Comparison of ENCODE assay signal across 21 cellular contexts in genomic region chr16:31377210-31377903, GRCh38. TPM values are rescaled to one million over a fixed set of nuclear protein-coding genes. Genes with fewer than 3 reads are reported as not detected.
DNase-seq lines count a peak whose midpoint lies in the region; ATAC-seq, FAIRE-seq and TF ChIP-seq lines count a peak whose summit lies in the region.
"Had no signal": no experiment of that assay in that cellular context is flagged by ENCODE, and none has a peak within 500 bp of the region (broad histone marks: within the 10 kb centered on the region; RNA-seq: fewer than 3 reads in every experiment).

No MANE protein-coding gene starts in this region.

- no peaks in the 10 kb centered on the region for H3K36me3 Mint-ChIP-seq in CD8-positive, alpha-beta memory T cell
- H3K36me3 Mint-ChIP-seq in T-helper 17 cell (ENCODE audit: low read depth): no peaks in the 10 kb centered on the region

- POLR2A ChIA-PET in CD8-positive, alpha-beta memory T cell (lab: Charles Lee): interaction anchor here (0.7 kb wide), 1 partner anchor 208 kb away, joined by 3 read pairs; no protein-coding TSS in a partner anchor

- intact Hi-C loops in kidney (cut with DNase I): no loop called here

- peak in 1 of 5 donors; percentile 41 for DNase-seq in CD8-positive, alpha-beta memory T cell
- DNase-seq in T-helper 17 cell (no peak), kidney (peak; percentile 53), small intestine (peak; percentile 31), SJCRH30 (no peak)
- DNase-seq in stimulated activated CD4-positive, alpha-beta T cell treated with anti-CD3 and anti-CD28 coated beads, Interleukin-15, amount 100 ng/mL, for 24 hours: no peak
- DNase-seq: COR-L47, GF-D8, NCI-H1092 treated with DMSO at 0.1 percent for 48 hours, NCI-H1694, NCI-H345, NCI-H69, SHP77 treated with DMSO at 0.1 percent for 48 hours had no signal

- WGBS in small intestine, 3 donors: 12 to 50% (median 21%) methylated on average over 7 of the region's 7 CpGs

- ATAC-seq in T-helper 17 cell (no peak), SK-N-SH treated with all-trans-retinoic acid at 6 μM for 48 hours (no peak)

- H3K4me1 ChIP-seq in CD8-positive, alpha-beta memory T cell (ENCODE audit: insufficient read depth, low read length): peaks cover 8% of the 10 kb centered on the region
- no peaks in the 10 kb centered on the region for H3K4me1 ChIP-seq in kidney (ENCODE audit: control insufficient read depth in 1 of 2, insufficient read depth in 1 of 2, low read depth in 1 of 2, low read length in 2 of 2)
- H3K4me1 ChIP-seq in small intestine (ENCODE audit: control insufficient read depth in 2 of 2, insufficient read depth in 1 of 2, low read depth in 1 of 2, low read length in 1 of 2): peaks cover 0 to 8% of the 10 kb centered on the region in 2 donors
- H3K4me1 ChIP-seq in SJCRH30: no peaks in the 10 kb centered on the region

- FAIRE-seq in kidney (lab: Jason Lieb, UNC) (no peak), small intestine (lab: Jason Lieb, UNC) (no peak)
- FAIRE-seq: GM12891, GM18507 had no signal

- H3K4me1 Mint-ChIP-seq in CD8-positive, alpha-beta memory T cell: peaks cover 15 to 18% (median 15%) of the 10 kb centered on the region in 3 donors
- peaks cover 2% of the 10 kb centered on the region for H3K4me1 Mint-ChIP-seq in T-helper 17 cell

- no peak overlapping the region for H3K9ac ChIP-seq in kidney (ENCODE audit: low read length in 2 of 2)

- H3K27me3 Mint-ChIP-seq in CD8-positive, alpha-beta memory T cell: peaks cover 0 to 1% of the 10 kb centered on the region in 2 donors
- peaks cover 10% of the 10 kb centered on the region for H3K27me3 Mint-ChIP-seq in T-helper 17 cell

- H3K4me3 ChIP-seq in CD8-positive, alpha-beta memory T cell (ENCODE audit: low read length): no peak overlapping the region
- no peak overlapping the region for H3K4me3 ChIP-seq in kidney (ENCODE audit: low read length in 2 of 2)
- no peak overlapping the region for H3K4me3 ChIP-seq in small intestine (ENCODE audit: low read depth in 1 of 2, low read length in 2 of 2)
- no peak overlapping the region for H3K4me3 ChIP-seq in SJCRH30

- peak overlapping the region in 4 of 7 donors; percentile 39 to 71 (median 58) for H3K4me3 Mint-ChIP-seq in CD8-positive, alpha-beta memory T cell
- no peak overlapping the region for H3K4me3 Mint-ChIP-seq in T-helper 17 cell

- no peak overlapping the region for H3K27ac ChIP-seq in CD8-positive, alpha-beta memory T cell (ENCODE audit: low read depth, low read length)
- no peak overlapping the region for H3K27ac ChIP-seq in kidney (ENCODE audit: low read depth in 2 of 2, low read length in 2 of 2)
- no peak overlapping the region for H3K27ac ChIP-seq in small intestine (ENCODE audit: low read depth in 1 of 2, low read length in 1 of 2)
- no peak overlapping the region for H3K27ac ChIP-seq in SJCRH30
- H3K27ac ChIP-seq: C4-2B had no signal

- no peaks in the 10 kb centered on the region for H3K9me3 ChIP-seq in CD8-positive, alpha-beta memory T cell (ENCODE audit: low read length)
- no peaks in the 10 kb centered on the region for H3K9me3 ChIP-seq in T-helper 17 cell (ENCODE audit: control insufficient read depth, low read length, poor library complexity, severe bottlenecking)
- H3K9me3 ChIP-seq in kidney (ENCODE audit: control insufficient read depth in 1 of 2, low read length in 2 of 2): peaks cover 0 to 4% of the 10 kb centered on the region in 2 donors
- H3K9me3 ChIP-seq in small intestine (ENCODE audit: control insufficient read depth, low read depth): no peaks in the 10 kb centered on the region
- H3K9me3 ChIP-seq in SJCRH30 (replicated peaks): no peaks in the 10 kb centered on the region

- peaks cover 0 to 2% (median 0%) of the 10 kb centered on the region in 5 donors for H3K9me3 Mint-ChIP-seq in CD8-positive, alpha-beta memory T cell

- TF ChIP-seq CTCF in kidney (IDR thresholded peaks at IDR 0.05; ENCODE audit: borderline replicate concordance, extremely low read depth, insufficient read depth): no peak

- CTCF ChIA-PET in CD8-positive, alpha-beta memory T cell (lab: Charles Lee): interaction anchor here (1.2 kb wide), 1 partner anchor 66 kb away, joined by 3 read pairs; no protein-coding TSS in a partner anchor

- H3K27me3 ChIP-seq in CD8-positive, alpha-beta memory T cell (ENCODE audit: insufficient read depth, low read length, poor library complexity, severe bottlenecking): no peaks in the 10 kb centered on the region
- H3K27me3 ChIP-seq in small intestine (ENCODE audit: control insufficient read depth in 2 of 2, insufficient read depth in 2 of 2, low read length in 2 of 2): no peaks in the 10 kb centered on the region
- no peaks in the 10 kb centered on the region for H3K27me3 ChIP-seq in SJCRH30

- H3K36me3 ChIP-seq in CD8-positive, alpha-beta memory T cell (ENCODE audit: insufficient read depth, low read length): no peaks in the 10 kb centered on the region
- H3K36me3 ChIP-seq in kidney (ENCODE audit: control insufficient read depth in 1 of 2, insufficient read depth in 2 of 2, low read length in 2 of 2) (no peaks in the 10 kb centered on the region), small intestine (ENCODE audit: control insufficient read depth in 2 of 2, insufficient read depth in 2 of 2, low read length in 2 of 2) (no peaks in the 10 kb centered on the region), SJCRH30 (no peaks in the 10 kb centered on the region)

- H3K27ac Mint-ChIP-seq in CD8-positive, alpha-beta memory T cell: peak overlapping the region in 4 of 8 donors; percentile 31 to 76 (median 70)
- H3K27ac Mint-ChIP-seq in T-helper 17 cell: peak overlapping the region; percentile 72

TF ChIP-seq in SK-N-SH treated with all-trans-retinoic acid at 6 μM for 48 hours, 23 proteins besides CTCF, POLR2A, EP300 and RAD21 (continues in another document):
- TF ChIP-seq ISL1 (CRISPR knock-in tag; IDR thresholded peaks at IDR 0.05) (no peak), TOX (CRISPR knock-in tag; IDR thresholded peaks at IDR 0.05; ENCODE audit: borderline replicate concordance) (no peak), TCF4 (CRISPR knock-in tag; IDR thresholded peaks at IDR 0.05; ENCODE audit: borderline replicate concordance) (no peak), OSR1 (CRISPR knock-in tag; IDR thresholded peaks at IDR 0.05) (no peak), CSDC2 (CRISPR knock-in tag; IDR thresholded peaks at IDR 0.05) (no peak), ZNF70 (CRISPR knock-in tag; IDR thresholded peaks at IDR 0.05) (no peak), ZFP3 (CRISPR knock-in tag; IDR thresholded peaks at IDR 0.05) (no peak), PATZ1 (CRISPR knock-in tag; IDR thresholded peaks at IDR 0.05; ENCODE audit: borderline replicate concordance) (no peak), GLIS3 (CRISPR knock-in tag; IDR thresholded peaks at IDR 0.05) (no peak), BACH2 (CRISPR knock-in tag; IDR thresholded peaks at IDR 0.05; ENCODE audit: borderline replicate concordance) (no peak)

RNA-seq across cellular contexts. Expression of gene ITGAD, which starts 15.8 kb away (rescaled TPM):
- total RNA-seq in CD8-positive, alpha-beta memory T cell: not detected
- 0.12 TPM for polyA plus RNA-seq in CD8-positive, alpha-beta memory T cell
- not detected for total RNA-seq in T-helper 17 cell
- total RNA-seq in kidney: 0.13 TPM
- polyA plus RNA-seq in kidney (ENCODE audit: insufficient read depth, low read depth, low replicate concordance): not detected
- polyA plus RNA-seq in small intestine: under 1 TPM in 1 of 3 donors, not detected in 2; 0.06 TPM
- total RNA-seq in SJCRH30 (2014; rRNA removed; shearing (Covaris generic)): not detected in 2 replicates
- total RNA-seq: H4, MCF 10A, OCI-LY7 had no signal

RNA-seq across cellular contexts. Expression of gene ITGAX, which starts 22.4 kb away (rescaled TPM):
- total RNA-seq in CD8-positive, alpha-beta memory T cell: 1 to 10 TPM; 2.1 to 2.7 TPM
- polyA plus RNA-seq in CD8-positive, alpha-beta memory T cell: 0.46 TPM
- total RNA-seq in T-helper 17 cell: 10 to 100 TPM in 1 of 2 donors, 1 to 10 TPM in 1; 4.6 to 16.0 TPM
- total RNA-seq in kidney: 11.9 TPM
- 0.37 TPM for polyA plus RNA-seq in kidney (ENCODE audit: insufficient read depth, low read depth, low replicate concordance)
- 1 to 10 TPM in 1 of 3 donors, under 1 TPM in 2; 0.22 to 2.0 (median 0.27) TPM for polyA plus RNA-seq in small intestine
- total RNA-seq in SJCRH30 (2014; rRNA removed; shearing (Covaris generic)): not detected in 2 replicates
- total RNA-seq: OCI-LY7 had no signal

RNA-seq across cellular contexts. Expression of gene COX6A2, which starts 50.8 kb away (rescaled TPM):
- not detected for total RNA-seq in CD8-positive, alpha-beta memory T cell
- polyA plus RNA-seq in CD8-positive, alpha-beta memory T cell: not detected
- total RNA-seq in T-helper 17 cell (not detected), kidney (not detected)
- polyA plus RNA-seq in kidney (ENCODE audit: insufficient read depth, low read depth, low replicate concordance) (5.5 TPM), small intestine (10 to 100 TPM in 2 of 3 donors, under 1 TPM in 1; 0.60 to 24.3 (median 15.0) TPM)
- not detected in 2 replicates for total RNA-seq in SJCRH30 (2014; rRNA removed; shearing (Covaris generic))
- total RNA-seq: Daoy, H4, MCF 10A, OCI-LY7 had no signal

Comparison
In these comparisons a context has a peak if more than half of its experiments do, and no peak if none do; other contexts are left out.
1. DNase-seq: peak in kidney (single experiment) and small intestine (single experiment); none in T-helper 17 cell (0 of 3), stimulated activated CD4-positive, alpha-beta T cell treated with anti-CD3 and anti-CD28 coated beads, Interleukin-15, amount 100 ng/mL, for 24 hours (single experiment) and SJCRH30 (0 of 2).